In genomic region chr6:17886891-17887290, GRCh38 we compare ENCODE assay signal across 17 cellular contexts.
DNase-seq lines count a peak whose midpoint lies in the region; ATAC-seq and TF ChIP-seq lines count a peak whose summit lies in the region.
"Had no signal": no experiment of that assay in that cellular context is flagged by ENCODE, and none has a peak within 500 bp of the region (broad histone marks: within the 10 kb centered on the region; RNA-seq: fewer than 3 reads in every experiment).

No MANE protein-coding gene starts in this region.

- intact Hi-C loops in gastrocnemius medialis (cut with DNase I; ENCODE audit: low total_unique reads): no loop called here
- intact Hi-C loops in sigmoid colon (cut with DNase I): no loop called here

- ATAC-seq in gastrocnemius medialis (peak; percentile 64 to 67), GM19023 (IDR thresholded peaks at IDR 0.05; ENCODE audit: unreplicated experiment) (no peak)

- no peaks in the 10 kb centered on the region for H3K9me3 ChIP-seq in gastrocnemius medialis
- H3K9me3 ChIP-seq in sigmoid colon: no peaks in the 10 kb centered on the region
- H3K9me3 ChIP-seq: ascending aorta, heart left ventricle had no signal

- H3K36me3 ChIP-seq in gastrocnemius medialis (no peaks in the 10 kb centered on the region), sigmoid colon (peaks cover 0 to 4% (median 0%) of the 10 kb centered on the region in 4 donors)

- H3K27me3 ChIP-seq in gastrocnemius medialis: no peaks in the 10 kb centered on the region
- no peaks in the 10 kb centered on the region for H3K27me3 ChIP-seq in sigmoid colon
- H3K27me3 ChIP-seq: ascending aorta, heart left ventricle had no signal

- in situ Hi-C loops in gastrocnemius medialis (cut with MboI; ENCODE audit: low sequenced_read_pairs in 4 of 4): no loop called here

- no peak overlapping the region for H3K4me3 ChIP-seq in fibroblast of mammary gland (ENCODE audit: control insufficient read depth, low read depth, low read length)
- H3K4me3 ChIP-seq in gastrocnemius medialis: no peak overlapping the region
- H3K4me3 ChIP-seq in sigmoid colon: no peak overlapping the region
- H3K4me3 ChIP-seq: ascending aorta, coronary artery, heart left ventricle had no signal

- H3K4me1 ChIP-seq in gastrocnemius medialis (peaks cover 22 to 38% of the 10 kb centered on the region in 2 donors), sigmoid colon (peaks cover 0 to 30% (median 23%) of the 10 kb centered on the region in 4 donors)

- DNase-seq in NOMO-1 (lab: John Stamatoyannopoulos, UW; ENCODE audit: unreplicated experiment in 2 of 2) (peak; percentile 19 to 22), NOMO-1 treated with dmso at 0.1 percent for 144 hours (lab: John Stamatoyannopoulos, UW; ENCODE audit: unreplicated experiment) (no peak), NCI-H524 treated with DMSO at 0.1 percent for 48 hours (lab: John Stamatoyannopoulos, UW) (peak; percentile 81), fibroblast of mammary gland (ENCODE audit: low read depth) (peak; percentile 86), gastrocnemius medialis (no peak), OCI-M2 (lab: John Stamatoyannopoulos, UW; ENCODE audit: unreplicated experiment) (no peak), sigmoid colon (no peak)
- DNase-seq: 8988T; activated CD4-positive, alpha-beta T cell treated with anti-CD3 and anti-CD28 coated beads, Interleukin-2, amount 10 ng/mL, durations not matched to agents 24 days and 14 days; activated CD8-positive, alpha-beta memory T cell treated with anti-CD3 and anti-CD28 coated beads, Interleukin-2, amount 50 U/mL, for 48 hours; H9; heart left ventricle; NCI-H1417; stimulated activated CD4-positive, alpha-beta T cell treated with anti-CD3 and anti-CD28 coated beads, Interleukin-1b, Interleukin-23, amount 100 ng/mL, for 48 hours had no signal

- WGBS in sigmoid colon, 2 donors: 85 to 91% methylated on average over 1 of the region's 1 CpG

- H3K27ac ChIP-seq in gastrocnemius medialis: peak overlapping the region in 2 of 4 donors; percentile 2 to 8
- H3K27ac ChIP-seq in sigmoid colon: no peak overlapping the region
- H3K27ac ChIP-seq: coronary artery, heart left ventricle had no signal

- TF ChIP-seq CTCF in fibroblast of mammary gland (conservative IDR thresholded peaks at IDR 0.05; ENCODE audit: control insufficient read depth, insufficient read depth, low read depth, low read length): no peak
- TF ChIP-seq CTCF in gastrocnemius medialis (IDR thresholded peaks at IDR 0.05 in 4 of 5, conservative IDR thresholded peaks at IDR 0.05 in 1 of 5): no peak
- no peak for TF ChIP-seq CTCF in sigmoid colon (IDR thresholded peaks at IDR 0.05)

- no peak for TF ChIP-seq EP300 in sigmoid colon (IDR thresholded peaks at IDR 0.05)

- TF ChIP-seq POLR2A in gastrocnemius medialis (IDR thresholded peaks at IDR 0.05): no peak
- no peak for TF ChIP-seq POLR2A in sigmoid colon (IDR thresholded peaks at IDR 0.05)

Comparison
In these comparisons a context has a peak if more than half of its experiments do, and no peak if none do; other contexts are left out.
1. DNase-seq: peak in NOMO-1 (2 of 2), NCI-H524 treated with DMSO at 0.1 percent for 48 hours (single experiment) and fibroblast of mammary gland (single experiment); none in NOMO-1 treated with dmso at 0.1 percent for 144 hours (single experiment), gastrocnemius medialis (0 of 2), OCI-M2 (single experiment) and sigmoid colon (single experiment).